Comparison of ENCODE assay signal across 1 cellular context in the genomic region with DNA sequence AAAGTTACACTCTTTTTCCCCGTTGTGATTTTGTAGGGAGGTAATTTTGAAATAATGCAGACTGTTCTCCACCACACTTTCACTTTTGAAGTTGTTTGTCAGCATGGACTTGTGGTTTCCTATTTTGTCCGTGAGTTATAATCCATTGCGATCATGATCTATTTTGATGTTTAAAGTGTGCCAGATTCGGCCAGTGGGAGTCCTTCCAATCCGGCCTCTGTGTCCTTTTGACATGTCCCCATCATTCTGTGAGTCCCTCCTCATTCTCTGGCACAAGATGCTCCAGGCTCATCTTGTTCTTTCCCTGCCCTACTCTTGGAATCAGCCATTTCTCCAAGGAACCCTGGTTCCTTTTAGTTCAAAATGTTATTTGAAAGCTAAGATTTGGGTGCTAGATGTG.
TF ChIP-seq lines count a peak whose summit lies in the region.

No MANE protein-coding gene starts in this region.

TF ChIP-seq in SK-N-SH treated with all-trans-retinoic acid at 6 μM for 48 hours, 23 proteins besides CTCF, POLR2A, EP300 and RAD21 (continued from another document):
- TF ChIP-seq ZFP30 (CRISPR knock-in tag; IDR thresholded peaks at IDR 0.05), result no peak
- no peak for TF ChIP-seq ISL1 (CRISPR knock-in tag; IDR thresholded peaks at IDR 0.05)
- TF ChIP-seq ARNTL (CRISPR knock-in tag; IDR thresholded peaks at IDR 0.05; ENCODE audit: borderline replicate concordance, low read depth), result no peak
- TF ChIP-seq PPARA (CRISPR knock-in tag; IDR thresholded peaks at IDR 0.05; ENCODE audit: borderline replicate concordance), result no peak
- no peak for TF ChIP-seq ZNF70 (CRISPR knock-in tag; IDR thresholded peaks at IDR 0.05)
- no peak for TF ChIP-seq ZC3H10 (CRISPR knock-in tag; IDR thresholded peaks at IDR 0.05)
- TF ChIP-seq, protein P1, sequence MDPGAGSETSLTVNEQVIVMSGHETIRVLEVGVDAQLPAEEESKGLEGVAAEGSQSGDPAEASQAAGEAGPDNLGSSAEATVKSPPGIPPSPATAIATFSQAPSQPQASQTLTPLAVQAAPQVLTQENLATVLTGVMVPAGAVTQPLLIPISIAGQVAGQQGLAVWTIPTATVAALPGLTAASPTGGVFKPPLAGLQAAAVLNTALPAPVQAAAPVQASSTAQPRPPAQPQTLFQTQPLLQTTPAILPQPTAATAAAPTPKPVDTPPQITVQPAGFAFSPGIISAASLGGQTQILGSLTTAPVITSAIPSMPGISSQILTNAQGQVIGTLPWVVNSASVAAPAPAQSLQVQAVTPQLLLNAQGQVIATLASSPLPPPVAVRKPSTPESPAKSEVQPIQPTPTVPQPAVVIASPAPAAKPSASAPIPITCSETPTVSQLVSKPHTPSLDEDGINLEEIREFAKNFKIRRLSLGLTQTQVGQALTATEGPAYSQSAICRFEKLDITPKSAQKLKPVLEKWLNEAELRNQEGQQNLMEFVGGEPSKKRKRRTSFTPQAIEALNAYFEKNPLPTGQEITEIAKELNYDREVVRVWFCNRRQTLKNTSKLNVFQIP (CRISPR knock-in tag; IDR thresholded peaks at IDR 0.05; ENCODE audit: borderline replicate concordance, low read depth), result no peak
